Comparison of ENCODE assay signal across 1 cellular context in genomic region chr16:16364100-16364499, GRCh38. TPM values are rescaled to one million over a fixed set of nuclear protein-coding genes. Genes with fewer than 3 reads are reported as not detected.
"Had no signal": no experiment of that assay in that cellular context is flagged by ENCODE, and none has a peak within 500 bp of the region (broad histone marks: within the 10 kb centered on the region; RNA-seq: fewer than 3 reads in every experiment).

No MANE protein-coding gene starts in this region.

RNA-seq across cellular contexts. Expression of gene NPIPA7, which starts 14.8 kb away (rescaled TPM):
- total RNA-seq: osteoblast had no signal
